ENCODE assay signal across 8 cellular contexts in the genomic region with DNA sequence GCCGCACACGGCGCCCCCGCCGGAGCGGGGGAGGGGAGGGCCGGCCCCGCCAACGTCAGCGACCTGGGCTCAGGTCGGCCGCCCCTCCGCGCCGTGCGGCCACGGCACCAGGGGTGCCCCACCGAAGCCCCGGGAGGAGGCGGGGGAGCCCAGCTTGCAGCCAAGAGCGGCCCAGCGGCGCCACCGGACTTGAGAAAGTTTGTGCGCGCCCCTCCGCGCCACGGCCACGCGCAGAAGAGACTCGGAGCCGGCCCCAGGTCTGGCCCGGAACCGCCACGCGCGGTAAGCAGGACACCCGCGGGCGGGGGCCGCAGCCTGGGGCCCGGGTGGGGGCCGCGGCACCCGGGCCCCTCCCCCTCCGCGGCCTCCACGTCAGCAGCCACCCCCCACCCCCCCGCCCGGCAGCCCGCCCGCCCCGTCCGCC. TPM values are rescaled to one million over a fixed set of nuclear protein-coding genes. Genes with fewer than 3 reads are reported as not detected.
DNase-seq lines count a peak whose midpoint lies in the region; ATAC-seq, FAIRE-seq and TF ChIP-seq lines count a peak whose summit lies in the region.

No MANE protein-coding gene starts in this region.

- in situ Hi-C loops in GM13977 (cut with MboI; ENCODE audit: low pct_unique_long_range_greater_than_20kb, low sequenced_read_pairs, unreplicated experiment) = no loop called here
- in situ Hi-C loops in transverse colon (cut with MboI; ENCODE audit: low pct_ligation_motif_present in 1 of 4, low pct_unique_long_range_greater_than_20kb in 1 of 4, low sequenced_read_pairs in 3 of 4) = no loop called here

- H3K27ac ChIP-seq in HEK293 (ENCODE audit: extremely low read depth, low read depth, low read length) (peak overlapping the region; percentile 83; the same call in 1 of the 2 replicates), cingulate gyrus (ENCODE audit: low read depth, low read length) (peak overlapping the region; percentile 63), lower lobe of right lung (peak overlapping the region; percentile 88), transverse colon (peak overlapping the region; percentile 91 to 99 (median 98))

- no peak for TF ChIP-seq EP300 in transverse colon (IDR thresholded peaks at IDR 0.05; ENCODE audit: low read depth)

- POLR2A ChIA-PET in HEK293 (lab: Yijun Ruan, JAX) = interaction anchor here (1.0 kb wide), 2 partner anchors 11 to 43 kb away, joined by 3 read pairs; no protein-coding TSS in a partner anchor

- TF ChIP-seq CTCF in GM13977 (IDR thresholded peaks at IDR 0.05; ENCODE audit: extremely low read depth, insufficient read depth, missing control alignments) (no peak), HEK293 (tag by site-specific recombination; IDR thresholded peaks at IDR 0.05) (no peak), lower lobe of right lung (IDR thresholded peaks at IDR 0.05) (no peak), transverse colon (IDR thresholded peaks at IDR 0.05) (no peak)

- intact Hi-C loops in lower lobe of right lung (cut with DNase I) (no loop called here), transverse colon (cut with DNase I; ENCODE audit: low total_unique reads) (loop anchor here (2.0 kb wide), 1 partner anchor 42 kb away; the partner anchor contains the start of genes HDLBP and SEPTIN2)

- H3K9me3 ChIP-seq in HEK293 (ENCODE audit: control insufficient read depth, insufficient read depth, low read depth, low read length) (no peaks in the 10 kb centered on the region), lower lobe of right lung (no peaks in the 10 kb centered on the region), transverse colon (no peaks in the 10 kb centered on the region)

- H3K4me1 ChIP-seq in HEK293 (ENCODE audit: control insufficient read depth, insufficient read depth, low read length) = peaks cover 6% of the 10 kb centered on the region
- H3K4me1 ChIP-seq in lower lobe of right lung = peaks cover 44% of the 10 kb centered on the region
- peaks cover 14 to 29% (median 24%) of the 10 kb centered on the region in 4 donors for H3K4me1 ChIP-seq in transverse colon

- FAIRE-seq in RCC 7860 (lab: Jason Lieb, UNC) = no peak

- H3K27me3 ChIP-seq in lower lobe of right lung (ENCODE audit: low read depth) (no peaks in the 10 kb centered on the region), transverse colon (no peaks in the 10 kb centered on the region)

- peak overlapping the region; percentile 80 for H3K4me3 ChIP-seq in HEK293 (ENCODE audit: low read depth, low read length)
- H3K4me3 ChIP-seq in lower lobe of right lung = peak overlapping the region; percentile 81
- peak overlapping the region; percentile 76 to 99 (median 88) for H3K4me3 ChIP-seq in transverse colon

- ATAC-seq in lower lobe of right lung = peak; percentile 39 to 45

- no peak for TF ChIP-seq POLR2A in transverse colon (IDR thresholded peaks at IDR 0.05)

- DNase-seq in GM13977 (ENCODE audit: low spot score) (peak; percentile 57), RPMI8226 (peak; percentile 38), lower lobe of right lung (peak; percentile 74), transverse colon (peak; percentile 36), RCC 7860 (ENCODE audit: low spot score) (no peak), NCI-H2171 (lab: John Stamatoyannopoulos, UW) (no peak)

- CTCF ChIA-PET in HEK293 (lab: Yijun Ruan, JAX) = no interaction called here

- WGBS in transverse colon (ENCODE audit: low coverage in 1 of 2), 2 donors = 0% methylated on average over 11 of the region's 55 CpGs; no CpG with 5 or more reads in 1 of the 2 donors

- H3K36me3 ChIP-seq in HEK293 (ENCODE audit: control insufficient read depth in 2 of 2, insufficient read depth in 1 of 2, low read length in 2 of 2) (peaks cover 4 to 29% of the 10 kb centered on the region in 2 experiments; a peak in 1 of 3 replicates), lower lobe of right lung (peaks cover 16% of the 10 kb centered on the region), transverse colon (peaks cover 0 to under 1% (median 0%) of the 10 kb centered on the region in 4 donors)

TF ChIP-seq in HEK293, 187 proteins besides CTCF, POLR2A, EP300 and RAD21:
- TF ChIP-seq, protein P1, sequence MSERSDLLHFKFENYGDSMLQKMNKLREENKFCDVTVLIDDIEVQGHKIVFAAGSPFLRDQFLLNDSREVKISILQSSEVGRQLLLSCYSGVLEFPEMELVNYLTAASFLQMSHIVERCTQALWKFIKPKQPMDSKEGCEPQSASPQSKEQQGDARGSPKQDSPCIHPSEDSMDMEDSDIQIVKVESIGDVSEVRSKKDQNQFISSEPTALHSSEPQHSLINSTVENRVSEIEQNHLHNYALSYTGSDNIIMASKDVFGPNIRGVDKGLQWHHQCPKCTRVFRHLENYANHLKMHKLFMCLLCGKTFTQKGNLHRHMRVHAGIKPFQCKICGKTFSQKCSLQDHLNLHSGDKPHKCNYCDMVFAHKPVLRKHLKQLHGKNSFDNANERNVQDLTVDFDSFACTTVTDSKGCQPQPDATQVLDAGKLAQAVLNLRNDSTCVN (tag by site-specific recombination; optimal IDR thresholded peaks at IDR 0.05) = peak; percentile 58
- TF ChIP-seq, protein P2, sequence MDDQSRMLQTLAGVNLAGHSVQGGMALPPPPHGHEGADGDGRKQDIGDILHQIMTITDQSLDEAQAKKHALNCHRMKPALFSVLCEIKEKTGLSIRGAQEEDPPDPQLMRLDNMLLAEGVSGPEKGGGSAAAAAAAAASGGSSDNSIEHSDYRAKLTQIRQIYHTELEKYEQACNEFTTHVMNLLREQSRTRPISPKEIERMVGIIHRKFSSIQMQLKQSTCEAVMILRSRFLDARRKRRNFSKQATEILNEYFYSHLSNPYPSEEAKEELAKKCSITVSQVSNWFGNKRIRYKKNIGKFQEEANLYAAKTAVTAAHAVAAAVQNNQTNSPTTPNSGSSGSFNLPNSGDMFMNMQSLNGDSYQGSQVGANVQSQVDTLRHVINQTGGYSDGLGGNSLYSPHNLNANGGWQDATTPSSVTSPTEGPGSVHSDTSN (CRISPR knock-in tag; IDR thresholded peaks at IDR 0.05) = no peak
- no peak for TF ChIP-seq AEBP2 (tag by site-specific recombination; IDR thresholded peaks at IDR 0.05; ENCODE audit: borderline replicate concordance)
- TF ChIP-seq ZNF521 (tag by site-specific recombination; IDR thresholded peaks at IDR 0.05) = no peak
- no peak for TF ChIP-seq ZNF112 (tag by site-specific recombination; IDR thresholded peaks at IDR 0.05)

RNA-seq across cellular contexts. Expression of gene HDLBP, which starts 43.2 kb away (rescaled TPM):
- total RNA-seq in lower lobe of right lung (387 TPM), transverse colon (1,000 to 10,000 TPM in 1 of 4 donors, 100 to 1,000 TPM in 3; 168 to 1,885 (median 314) TPM)

RNA-seq across cellular contexts. Expression of gene SEPTIN2, which starts 43.4 kb away (rescaled TPM):
- 255 TPM for total RNA-seq in lower lobe of right lung
- total RNA-seq in transverse colon = 100 to 1,000 TPM; 116 to 264 (median 180) TPM

Comparison
In these comparisons a context has a peak if more than half of its experiments do, and no peak if none do; other contexts are left out.
1. DNase-seq: peak in GM13977 (single experiment), RPMI8226 (single experiment), lower lobe of right lung (single experiment) and transverse colon (single experiment); none in RCC 7860 (single experiment) and NCI-H2171 (single experiment).
2. Peak in every context shown above with its lines, with median percentiles within 50 percentile points of each other: H3K27ac ChIP-seq and H3K4me3 ChIP-seq.